In genomic region chr10:78029294-78030226, GRCh38 we compare ENCODE assay signal across 1 cellular context.
A peak's percentile ranks its signal among the peaks of the same experiment; 100 is the strongest.
TF ChIP-seq lines count a peak whose summit lies in the region.

Gene POLR3A, minus strand, starts transcription at chr10:78029515. Its CDS starts 108 bp downstream, at chr10:78029407.

TF ChIP-seq in K562, 482 proteins besides CTCF, POLR2A, EP300 and RAD21 (continued from another document and continues in another):
- TF ChIP-seq CREB1 (IDR thresholded peaks at IDR 0.05) (no peak; the same call in 1 of the 2 replicates), CREB1 (CRISPR knock-in tag; IDR thresholded peaks at IDR 0.05) (peak; percentile 50), RREB1 (CRISPR knock-in tag; IDR thresholded peaks at IDR 0.05) (no peak), ZNF644 (tag; IDR thresholded peaks at IDR 0.05; ENCODE audit: low read depth) (peak; percentile 71), HOMEZ (CRISPR knock-in tag; IDR thresholded peaks at IDR 0.05) (no peak), ZNF668 (CRISPR knock-in tag; IDR thresholded peaks at IDR 0.05) (no peak), TBL1XR1 (IDR thresholded peaks at IDR 0.05; ENCODE audit: low read length in 2 of 2) (no peak; a peak in 1 of 4 replicates), TEAD1 (CRISPR knock-in tag; IDR thresholded peaks at IDR 0.05) (peak; percentile 8 to 73; a peak in 1 of 4 replicates), XRCC5 (IDR thresholded peaks at IDR 0.05; ENCODE audit: low read depth, low read length) (peak; percentile 92), MYBL2 (IDR thresholded peaks at IDR 0.05; ENCODE audit: low read depth) (no peak), MYBL2 (CRISPR knock-in tag; IDR thresholded peaks at IDR 0.05; ENCODE audit: borderline replicate concordance) (no peak), MEF2A (IDR thresholded peaks at IDR 0.05; ENCODE audit: control insufficient read depth, low read depth, low read length) (no peak), CHD1 (IDR thresholded peaks at IDR 0.05; ENCODE audit: low read length) (peak; percentile 22), CREM (IDR thresholded peaks at IDR 0.05; ENCODE audit: low read depth) (peak; percentile 87), SREBF1 (IDR thresholded peaks at IDR 0.05; ENCODE audit: borderline replicate concordance, low read depth, low read length) (no peak), CEBPZ (IDR thresholded peaks at IDR 0.05; ENCODE audit: borderline replicate concordance, low read depth, low read length) (no peak), ZBTB2 (IDR thresholded peaks at IDR 0.05) (no peak), TCF7 (IDR thresholded peaks at IDR 0.05; ENCODE audit: borderline replicate concordance) (no peak), AFF1 (IDR thresholded peaks at IDR 0.05; ENCODE audit: low read depth in 1 of 2, partially characterized antibody in 2 of 2) (peak; percentile 34 to 78), PHF21A (IDR thresholded peaks at IDR 0.05; ENCODE audit: borderline replicate concordance, low read depth) (0 out of 2 replicates have a peak, but pooled peaks have one; percentile 14), CXXC5 (CRISPR knock-in tag; IDR thresholded peaks at IDR 0.05) (peak; percentile 92), ZNF253 (CRISPR knock-in tag; conservative IDR thresholded peaks at IDR 0.05) (no peak), ZNF79 (CRISPR knock-in tag; IDR thresholded peaks at IDR 0.05; ENCODE audit: low read depth) (no peak), MECOM (CRISPR knock-in tag; IDR thresholded peaks at IDR 0.05) (no peak), CHCHD3 (CRISPR knock-in tag; IDR thresholded peaks at IDR 0.05) (no peak), ZBTB11 (CRISPR knock-in tag; IDR thresholded peaks at IDR 0.05) (peak in 1 of 3 experiments; percentile 70; a peak in 2 of 6 replicates), MEF2D (tag; conservative IDR thresholded peaks at IDR 0.05; ENCODE audit: low read depth) (0 out of 2 replicates have a peak, but pooled peaks have one; percentile 14)
- TF ChIP-seq, protein P1, sequence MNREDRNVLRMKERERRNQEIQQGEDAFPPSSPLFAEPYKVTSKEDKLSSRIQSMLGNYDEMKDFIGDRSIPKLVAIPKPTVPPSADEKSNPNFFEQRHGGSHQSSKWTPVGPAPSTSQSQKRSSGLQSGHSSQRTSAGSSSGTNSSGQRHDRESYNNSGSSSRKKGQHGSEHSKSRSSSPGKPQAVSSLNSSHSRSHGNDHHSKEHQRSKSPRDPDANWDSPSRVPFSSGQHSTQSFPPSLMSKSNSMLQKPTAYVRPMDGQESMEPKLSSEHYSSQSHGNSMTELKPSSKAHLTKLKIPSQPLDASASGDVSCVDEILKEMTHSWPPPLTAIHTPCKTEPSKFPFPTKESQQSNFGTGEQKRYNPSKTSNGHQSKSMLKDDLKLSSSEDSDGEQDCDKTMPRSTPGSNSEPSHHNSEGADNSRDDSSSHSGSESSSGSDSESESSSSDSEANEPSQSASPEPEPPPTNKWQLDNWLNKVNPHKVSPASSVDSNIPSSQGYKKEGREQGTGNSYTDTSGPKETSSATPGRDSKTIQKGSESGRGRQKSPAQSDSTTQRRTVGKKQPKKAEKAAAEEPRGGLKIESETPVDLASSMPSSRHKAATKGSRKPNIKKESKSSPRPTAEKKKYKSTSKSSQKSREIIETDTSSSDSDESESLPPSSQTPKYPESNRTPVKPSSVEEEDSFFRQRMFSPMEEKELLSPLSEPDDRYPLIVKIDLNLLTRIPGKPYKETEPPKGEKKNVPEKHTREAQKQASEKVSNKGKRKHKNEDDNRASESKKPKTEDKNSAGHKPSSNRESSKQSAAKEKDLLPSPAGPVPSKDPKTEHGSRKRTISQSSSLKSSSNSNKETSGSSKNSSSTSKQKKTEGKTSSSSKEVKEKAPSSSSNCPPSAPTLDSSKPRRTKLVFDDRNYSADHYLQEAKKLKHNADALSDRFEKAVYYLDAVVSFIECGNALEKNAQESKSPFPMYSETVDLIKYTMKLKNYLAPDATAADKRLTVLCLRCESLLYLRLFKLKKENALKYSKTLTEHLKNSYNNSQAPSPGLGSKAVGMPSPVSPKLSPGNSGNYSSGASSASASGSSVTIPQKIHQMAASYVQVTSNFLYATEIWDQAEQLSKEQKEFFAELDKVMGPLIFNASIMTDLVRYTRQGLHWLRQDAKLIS (CRISPR knock-in tag; IDR thresholded peaks at IDR 0.05) = no peak
- TF ChIP-seq, protein P2, sequence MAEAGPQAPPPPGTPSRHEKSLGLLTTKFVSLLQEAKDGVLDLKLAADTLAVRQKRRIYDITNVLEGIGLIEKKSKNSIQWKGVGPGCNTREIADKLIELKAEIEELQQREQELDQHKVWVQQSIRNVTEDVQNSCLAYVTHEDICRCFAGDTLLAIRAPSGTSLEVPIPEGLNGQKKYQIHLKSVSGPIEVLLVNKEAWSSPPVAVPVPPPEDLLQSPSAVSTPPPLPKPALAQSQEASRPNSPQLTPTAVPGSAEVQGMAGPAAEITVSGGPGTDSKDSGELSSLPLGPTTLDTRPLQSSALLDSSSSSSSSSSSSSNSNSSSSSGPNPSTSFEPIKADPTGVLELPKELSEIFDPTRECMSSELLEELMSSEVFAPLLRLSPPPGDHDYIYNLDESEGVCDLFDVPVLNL (CRISPR knock-in tag; IDR thresholded peaks at IDR 0.05; ENCODE audit: low read depth) = no peak
